In the genomic region with DNA sequence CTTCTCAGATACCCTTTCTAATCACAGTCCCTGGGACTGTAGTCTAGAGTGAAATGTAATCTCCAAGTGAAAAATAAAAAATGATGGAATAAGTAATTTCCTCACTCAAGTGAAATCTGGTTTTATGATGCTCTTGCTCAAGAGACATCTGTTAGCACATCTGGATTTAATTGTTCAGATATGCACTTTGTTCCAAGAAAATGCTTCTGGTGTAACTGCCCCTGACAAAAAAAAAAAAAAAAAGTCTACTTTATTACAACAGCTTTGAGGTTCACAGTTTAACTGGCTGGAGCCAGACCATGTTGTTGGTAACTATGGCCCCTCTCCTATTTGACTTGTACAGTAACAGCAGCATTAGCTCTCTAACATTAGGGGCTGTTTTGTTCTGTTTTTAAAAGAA, we compare ENCODE assay signal across 17 cellular contexts.
A peak's percentile ranks its signal among the peaks of the same experiment; 100 is the strongest.
DNase-seq lines count a peak whose midpoint lies in the region; ATAC-seq, FAIRE-seq and TF ChIP-seq lines count a peak whose summit lies in the region.
"Had no signal": no experiment of that assay in that cellular context is flagged by ENCODE, and none has a peak within 500 bp of the region (broad histone marks: within the 10 kb centered on the region; RNA-seq: fewer than 3 reads in every experiment).

No MANE protein-coding gene starts in this region.

- peak; percentile 26 for FAIRE-seq in GM12891 (lab: Jason Lieb, UNC)
- FAIRE-seq: A204.1, H54 had no signal

- ATAC-seq in left ventricle myocardium superior (peak; percentile 85), natural killer cell (no peak)
- ATAC-seq in stimulated activated effector memory CD8-positive, alpha-beta T cell treated with anti-CD3 and anti-CD28 coated beads, Interleukin-12 subunit alpha, Interleukin-12 subunit beta, amount 100 ng/mL, for 72 hours: no peak
- ATAC-seq: esophagus mucosa; stimulated activated naive CD8-positive, alpha-beta T cell treated with anti-CD3 and anti-CD28 coated beads, Interleukin-15, Interleukin-2, amounts not matched to agents 100 U/mL and 50 U/mL, for 24 hours had no signal

- no peaks in the 10 kb centered on the region for H3K27me3 Mint-ChIP-seq in brain
- H3K27me3 Mint-ChIP-seq in natural killer cell (ENCODE audit: low read depth in 2 of 2): no peaks in the 10 kb centered on the region

- H3K4me3 Mint-ChIP-seq in brain (no peak overlapping the region), natural killer cell (no peak overlapping the region)
- H3K4me3 Mint-ChIP-seq in stimulated activated effector memory CD8-positive, alpha-beta T cell treated with anti-CD3 and anti-CD28 coated beads, Interleukin-12 subunit alpha, Interleukin-12 subunit beta, amount 100 ng/mL, for 72 hours: no peak overlapping the region

- no peak for TF ChIP-seq CTCF in A673 (conservative IDR thresholded peaks at IDR 0.05; ENCODE audit: low read depth, low read length)
- TF ChIP-seq CTCF in brain (conservative IDR thresholded peaks at IDR 0.05): no peak
- no peak for TF ChIP-seq CTCF in natural killer cell (IDR thresholded peaks at IDR 0.05)

- H3K9me3 Mint-ChIP-seq in brain: no peaks in the 10 kb centered on the region
- no peaks in the 10 kb centered on the region for H3K9me3 Mint-ChIP-seq in natural killer cell
- no peaks in the 10 kb centered on the region for H3K9me3 Mint-ChIP-seq in stimulated activated effector memory CD8-positive, alpha-beta T cell treated with anti-CD3 and anti-CD28 coated beads, Interleukin-12 subunit alpha, Interleukin-12 subunit beta, amount 100 ng/mL, for 72 hours

- H3K27ac Mint-ChIP-seq in brain (peak overlapping the region in 3 of 5 experiments; percentile 37 to 64 (median 64)), natural killer cell (no peak overlapping the region)
- H3K27ac Mint-ChIP-seq in stimulated activated effector memory CD8-positive, alpha-beta T cell treated with anti-CD3 and anti-CD28 coated beads, Interleukin-12 subunit alpha, Interleukin-12 subunit beta, amount 100 ng/mL, for 72 hours: no peak overlapping the region

- TF ChIP-seq POLR2A in GM12891 (IDR thresholded peaks at IDR 0.05; ENCODE audit: low read depth, low read length): no peak

- peaks cover 10% of the 10 kb centered on the region for H3K4me1 ChIP-seq in A673 (ENCODE audit: insufficient read depth, low read length, poor library complexity, severe bottlenecking)

- intact Hi-C loops in A673 (cut with micrococcal nuclease; ENCODE audit: unreplicated experiment): no loop called here
- intact Hi-C loops in left ventricle myocardium superior (cut with micrococcal nuclease): no loop called here
- intact Hi-C loops in natural killer cell (cut with micrococcal nuclease): no loop called here

- CTCF ChIA-PET in A673 (lab: Charles Lee): no interaction called here

- peak; percentile 44 for DNase-seq in A673 (ENCODE audit: low spot score)
- no peak for DNase-seq in GM12891 (ENCODE audit: insufficient read length, low spot score)
- no peak for DNase-seq in left ventricle myocardium superior
- no peak for DNase-seq in H4 (ENCODE audit: low spot score)
- no peak for DNase-seq in kidney tubule cell (ENCODE audit: low spot score)
- DNase-seq in natural killer cell: no peak
- DNase-seq in stimulated activated effector memory CD8-positive, alpha-beta T cell treated with anti-CD3 and anti-CD28 coated beads, Interleukin-12 subunit alpha, Interleukin-12 subunit beta, amount 100 ng/mL, for 72 hours (ENCODE audit: low spot score in 2 of 2): no peak
- DNase-seq: activated CD4-positive, CD25-positive, alpha-beta regulatory T cell; activated effector memory CD4-positive, alpha-beta T cell treated with anti-CD3 and anti-CD28 coated beads, Interleukin-2, amount 50 U/mL, for 16 hours; brain microvascular endothelial cell; dorsolateral prefrontal cortex; posterior cingulate gyrus; stimulated activated naive CD8-positive, alpha-beta T cell treated with anti-CD3 and anti-CD28 coated beads, Interleukin-15, Interleukin-2, amounts not matched to agents 100 U/mL and 50 U/mL, for 24 hours had no signal

- H3K36me3 Mint-ChIP-seq in brain: no peaks in the 10 kb centered on the region
- no peaks in the 10 kb centered on the region for H3K36me3 Mint-ChIP-seq in natural killer cell
- no peaks in the 10 kb centered on the region for H3K36me3 Mint-ChIP-seq in stimulated activated effector memory CD8-positive, alpha-beta T cell treated with anti-CD3 and anti-CD28 coated beads, Interleukin-12 subunit alpha, Interleukin-12 subunit beta, amount 100 ng/mL, for 72 hours

- no peaks in the 10 kb centered on the region for H3K9me3 ChIP-seq in A673 (ENCODE audit: low read depth, low read length, poor library complexity, severe bottlenecking)

- BruUV-seq in A673 (replicated peaks; lab: Mats Ljungman, UMichigan): no TSS peak

- H3K27me3 ChIP-seq in A673 (replicated peaks; ENCODE audit: insufficient read depth, low read depth, low read length, poor library complexity): no peaks in the 10 kb centered on the region
- H3K27me3 ChIP-seq: brain microvascular endothelial cell, dorsolateral prefrontal cortex had no signal

- H3K4me3 ChIP-seq in A673 (ENCODE audit: low read depth, low read length, poor library complexity, severe bottlenecking): no peak overlapping the region
- H3K4me3 ChIP-seq: dorsolateral prefrontal cortex had no signal

- H3K27ac ChIP-seq in A673 (ENCODE audit: low read depth, low read length, poor library complexity, severe bottlenecking): no peak overlapping the region
- H3K27ac ChIP-seq: brain microvascular endothelial cell, dorsolateral prefrontal cortex had no signal

- H3K4me1 Mint-ChIP-seq in brain (peaks cover 56% of the 10 kb centered on the region), natural killer cell (peaks cover 0 to 6% of the 10 kb centered on the region in 2 donors)
- no peaks in the 10 kb centered on the region for H3K4me1 Mint-ChIP-seq in stimulated activated effector memory CD8-positive, alpha-beta T cell treated with anti-CD3 and anti-CD28 coated beads, Interleukin-12 subunit alpha, Interleukin-12 subunit beta, amount 100 ng/mL, for 72 hours

- H3K36me3 ChIP-seq in A673 (ENCODE audit: insufficient read depth, low read length, poor library complexity, severe bottlenecking): no peaks in the 10 kb centered on the region
- H3K36me3 ChIP-seq: brain microvascular endothelial cell had no signal

- POLR2A ChIA-PET in A673 (lab: Charles Lee; ENCODE audit: low non-redundant PET): interaction anchor here (0.6 kb wide), 1 partner anchor 97 kb away, joined by 6 read pairs; no protein-coding TSS in a partner anchor

TF ChIP-seq in GM12891, 5 proteins besides CTCF, POLR2A, EP300 and RAD21:
- no peak for TF ChIP-seq POU2F2 (IDR thresholded peaks at IDR 0.05; ENCODE audit: low read depth, low read length)
TF ChIP-seq in GM12891: peak in this region for 0.

Comparison
In these comparisons a context has a peak if more than half of its experiments do, and no peak if none do; other contexts are left out.
1. H3K27ac Mint-ChIP-seq: peak in brain (3 of 5); none in natural killer cell (0 of 2) and stimulated activated effector memory CD8-positive, alpha-beta T cell treated with anti-CD3 and anti-CD28 coated beads, Interleukin-12 subunit alpha, Interleukin-12 subunit beta, amount 100 ng/mL, for 72 hours (single experiment).